ENCODE assay signal across 2 cellular contexts in the genomic region with DNA sequence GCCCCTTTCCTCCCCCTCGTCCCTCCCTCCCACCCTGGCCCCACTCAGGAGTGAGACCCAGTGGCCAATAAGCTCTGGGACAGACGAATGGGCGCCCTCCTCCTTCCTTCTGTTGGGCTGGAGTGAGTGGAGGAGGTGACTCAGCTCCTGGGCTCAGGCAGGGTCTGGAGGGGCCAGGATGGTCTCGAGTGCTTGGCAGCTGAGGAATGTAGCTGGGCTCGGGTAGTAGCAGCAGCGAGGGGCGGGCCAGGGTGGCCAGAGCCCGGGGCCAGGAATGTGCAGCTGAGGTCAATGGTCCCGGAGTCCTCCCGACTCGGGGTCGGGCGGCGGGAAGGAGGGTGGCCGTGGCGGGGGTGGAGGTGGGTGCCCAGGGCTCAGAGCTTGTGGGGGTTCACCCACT.
TF ChIP-seq lines count a peak whose summit lies in the region.

No MANE protein-coding gene starts in this region.

TF ChIP-seq in A549, 52 proteins besides CTCF, POLR2A, EP300 and RAD21:
- TF ChIP-seq HEYL (CRISPR knock-in tag; IDR thresholded peaks at IDR 0.05) (no peak), FOSL2 (IDR thresholded peaks at IDR 0.05) (no peak), FOSL2 (CRISPR knock-in tag; IDR thresholded peaks at IDR 0.05) (0 out of 2 replicates have a peak, but pooled peaks have one; percentile 24), MYC (IDR thresholded peaks at IDR 0.05; ENCODE audit: borderline replicate concordance, low read length) (no peak), SREBF2 (IDR thresholded peaks at IDR 0.05) (no peak), EHMT2 (IDR thresholded peaks at IDR 0.05; ENCODE audit: low read depth) (no peak)
- TF ChIP-seq, protein P1, sequence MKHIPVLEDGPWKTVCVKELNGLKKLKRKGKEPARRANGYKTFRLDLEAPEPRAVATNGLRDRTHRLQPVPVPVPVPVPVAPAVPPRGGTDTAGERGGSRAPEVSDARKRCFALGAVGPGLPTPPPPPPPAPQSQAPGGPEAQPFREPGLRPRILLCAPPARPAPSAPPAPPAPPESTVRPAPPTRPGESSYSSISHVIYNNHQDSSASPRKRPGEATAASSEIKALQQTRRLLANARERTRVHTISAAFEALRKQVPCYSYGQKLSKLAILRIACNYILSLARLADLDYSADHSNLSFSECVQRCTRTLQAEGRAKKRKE (CRISPR knock-in tag; IDR thresholded peaks at IDR 0.05; ENCODE audit: low read depth), result no peak
- TF ChIP-seq, protein P2, sequence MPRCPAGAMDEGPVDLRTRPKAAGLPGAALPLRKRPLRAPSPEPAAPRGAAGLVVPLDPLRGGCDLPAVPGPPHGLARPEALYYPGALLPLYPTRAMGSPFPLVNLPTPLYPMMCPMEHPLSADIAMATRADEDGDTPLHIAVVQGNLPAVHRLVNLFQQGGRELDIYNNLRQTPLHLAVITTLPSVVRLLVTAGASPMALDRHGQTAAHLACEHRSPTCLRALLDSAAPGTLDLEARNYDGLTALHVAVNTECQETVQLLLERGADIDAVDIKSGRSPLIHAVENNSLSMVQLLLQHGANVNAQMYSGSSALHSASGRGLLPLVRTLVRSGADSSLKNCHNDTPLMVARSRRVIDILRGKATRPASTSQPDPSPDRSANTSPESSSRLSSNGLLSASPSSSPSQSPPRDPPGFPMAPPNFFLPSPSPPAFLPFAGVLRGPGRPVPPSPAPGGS (IDR thresholded peaks at IDR 0.05), result no peak

TF ChIP-seq in IMR-90, 13 proteins besides CTCF, POLR2A, EP300 and RAD21:
- TF ChIP-seq NFE2L2 (IDR thresholded peaks at IDR 0.05; ENCODE audit: low read depth, low read length) (no peak), FOS (IDR thresholded peaks at IDR 0.05; ENCODE audit: low read depth, low read length) (no peak), MAZ (IDR thresholded peaks at IDR 0.05; ENCODE audit: borderline replicate concordance, low read depth, low read length) (peak; percentile 12; the same call in 1 of the 2 replicates), SMC3 (IDR thresholded peaks at IDR 0.05; ENCODE audit: low read depth, low read length) (no peak), RCOR1 (IDR thresholded peaks at IDR 0.05; ENCODE audit: insufficient replicate concordance, low read length) (no peak), RFX5 (IDR thresholded peaks at IDR 0.05; ENCODE audit: low read depth, low read length) (no peak), MAFK (IDR thresholded peaks at IDR 0.05; ENCODE audit: low read depth, low read length) (no peak)
- TF ChIP-seq, protein P3, sequence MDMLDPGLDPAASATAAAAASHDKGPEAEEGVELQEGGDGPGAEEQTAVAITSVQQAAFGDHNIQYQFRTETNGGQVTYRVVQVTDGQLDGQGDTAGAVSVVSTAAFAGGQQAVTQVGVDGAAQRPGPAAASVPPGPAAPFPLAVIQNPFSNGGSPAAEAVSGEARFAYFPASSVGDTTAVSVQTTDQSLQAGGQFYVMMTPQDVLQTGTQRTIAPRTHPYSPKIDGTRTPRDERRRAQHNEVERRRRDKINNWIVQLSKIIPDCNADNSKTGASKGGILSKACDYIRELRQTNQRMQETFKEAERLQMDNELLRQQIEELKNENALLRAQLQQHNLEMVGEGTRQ (IDR thresholded peaks at IDR 0.05; ENCODE audit: low read depth, low read length), result no peak
